Comparison of ENCODE assay signal across 8 cellular contexts in genomic region chr7:47968852-47969774, GRCh38. TPM values are rescaled to one million over a fixed set of nuclear protein-coding genes. Genes with fewer than 3 reads are reported as not detected.
DNase-seq lines count a peak whose midpoint lies in the region; ATAC-seq, FAIRE-seq and TF ChIP-seq lines count a peak whose summit lies in the region.

No MANE protein-coding gene starts in this region.

- H3K9me3 ChIP-seq in A673 (ENCODE audit: low read depth, low read length, poor library complexity, severe bottlenecking), result no peaks in the 10 kb centered on the region

- no peak overlapping the region for H3K4me3 ChIP-seq in A673 (ENCODE audit: low read depth, low read length, poor library complexity, severe bottlenecking)

- POLR2A ChIA-PET in A673 (lab: Charles Lee; ENCODE audit: low non-redundant PET), result no interaction called here
- POLR2A ChIA-PET in activated CD4-positive, alpha-beta memory T cell treated with anti-CD3 and anti-CD28 coated beads for 36 hours (lab: Charles Lee), result interaction anchor here (1.0 kb wide), 1 partner anchor 9 kb away, joined by 3 read pairs; no protein-coding TSS in a partner anchor

- H3K36me3 Mint-ChIP-seq in activated CD4-positive, alpha-beta memory T cell treated with anti-CD3 and anti-CD28 coated beads for 36 hours, result peaks cover 71% of the 10 kb centered on the region

- H3K36me3 ChIP-seq in A673 (ENCODE audit: insufficient read depth, low read length, poor library complexity, severe bottlenecking), result peaks cover 61% of the 10 kb centered on the region

- FAIRE-seq in GM12891 (lab: Jason Lieb, UNC), result peak; percentile 89

- peaks cover 30% of the 10 kb centered on the region for H3K4me1 Mint-ChIP-seq in activated CD4-positive, alpha-beta memory T cell treated with anti-CD3 and anti-CD28 coated beads for 36 hours (ENCODE audit: low read depth)
- peaks cover 41% of the 10 kb centered on the region for H3K4me1 Mint-ChIP-seq in stimulated activated naive CD8-positive, alpha-beta T cell treated with anti-CD3 and anti-CD28 coated beads, Interleukin-15, amount 100 ng/mL, for 72 hours

- BruUV-seq in A673 (replicated peaks; lab: Mats Ljungman, UMichigan), result no TSS peak

- H3K27me3 ChIP-seq in A673 (replicated peaks; ENCODE audit: insufficient read depth, low read depth, low read length, poor library complexity), result no peaks in the 10 kb centered on the region

- CTCF ChIA-PET in A673 (lab: Charles Lee), result interaction anchor here (0.6 to 1.2 kb wide), 6 partner anchors 9 to 703 kb away, joined by 3 to 15 read pairs (median 3); no protein-coding TSS in a partner anchor
- CTCF ChIA-PET in activated CD4-positive, alpha-beta memory T cell treated with anti-CD3 and anti-CD28 coated beads for 36 hours (lab: Charles Lee), result interaction anchor here (0.6 to 2.8 kb wide), 18 partner anchors 8 to 186 kb away, joined by 3 to 20 read pairs (median 4); no protein-coding TSS in a partner anchor

- H3K4me1 ChIP-seq in A673 (ENCODE audit: insufficient read depth, low read length, poor library complexity, severe bottlenecking), result peaks cover 8% of the 10 kb centered on the region

- no peak overlapping the region for H3K27ac ChIP-seq in A673 (ENCODE audit: low read depth, low read length, poor library complexity, severe bottlenecking)

- TF ChIP-seq CTCF in A673 (conservative IDR thresholded peaks at IDR 0.05; ENCODE audit: low read depth, low read length), result peak; percentile 89

- ATAC-seq in HG03025 (IDR thresholded peaks at IDR 0.05; ENCODE audit: low FRiP score, unreplicated experiment), result peak; percentile 72
- ATAC-seq in stimulated activated naive CD8-positive, alpha-beta T cell treated with anti-CD3 and anti-CD28 coated beads, Interleukin-15, amount 100 ng/mL, for 72 hours, result peak; percentile 72

- no peak overlapping the region for H3K4me3 Mint-ChIP-seq in activated CD4-positive, alpha-beta memory T cell treated with anti-CD3 and anti-CD28 coated beads for 36 hours
- no peak overlapping the region for H3K4me3 Mint-ChIP-seq in stimulated activated naive CD8-positive, alpha-beta T cell treated with anti-CD3 and anti-CD28 coated beads, Interleukin-15, amount 100 ng/mL, for 72 hours

- H3K27me3 Mint-ChIP-seq in activated CD4-positive, alpha-beta memory T cell treated with anti-CD3 and anti-CD28 coated beads for 36 hours, result no peaks in the 10 kb centered on the region
- H3K27me3 Mint-ChIP-seq in stimulated activated naive CD8-positive, alpha-beta T cell treated with anti-CD3 and anti-CD28 coated beads, Interleukin-15, amount 100 ng/mL, for 72 hours, result no peaks in the 10 kb centered on the region

- H3K27ac Mint-ChIP-seq in activated CD4-positive, alpha-beta memory T cell treated with anti-CD3 and anti-CD28 coated beads for 36 hours, result peak overlapping the region; percentile 34
- peak overlapping the region; percentile 61 to 88 for H3K27ac Mint-ChIP-seq in stimulated activated naive CD8-positive, alpha-beta T cell treated with anti-CD3 and anti-CD28 coated beads, Interleukin-15, amount 100 ng/mL, for 72 hours

- DNase-seq in A673 (ENCODE audit: low spot score) (peak; percentile 75), GM12891 (ENCODE audit: insufficient read length, low spot score) (peak; percentile 59), NCI-H2227 treated with DMSO at 0.1 percent for 48 hours (lab: John Stamatoyannopoulos, UW) (peak; percentile 3), midbrain (lab: John Stamatoyannopoulos, UW) (peak; percentile 62)
- peak; percentile 63 for DNase-seq in activated CD4-positive, alpha-beta memory T cell treated with anti-CD3 and anti-CD28 coated beads for 36 hours
- peak; percentile 13 for DNase-seq in effector CD8-positive, alpha-beta T cell (lab: John Stamatoyannopoulos, UW)
- DNase-seq in stimulated activated naive CD8-positive, alpha-beta T cell treated with anti-CD3 and anti-CD28 coated beads, Interleukin-15, amount 100 ng/mL, for 72 hours, result peak; percentile 38 to 46

- no peak for TF ChIP-seq POLR2A in GM12891 (IDR thresholded peaks at IDR 0.05; ENCODE audit: low read depth, low read length)

- intact Hi-C loops in A673 (cut with micrococcal nuclease; ENCODE audit: unreplicated experiment), result no loop called here
- intact Hi-C loops in activated CD4-positive, alpha-beta memory T cell treated with anti-CD3 and anti-CD28 coated beads for 36 hours (cut with micrococcal nuclease), result no loop called here

- H3K9me3 Mint-ChIP-seq in activated CD4-positive, alpha-beta memory T cell treated with anti-CD3 and anti-CD28 coated beads for 36 hours, result no peaks in the 10 kb centered on the region
- H3K9me3 Mint-ChIP-seq in stimulated activated naive CD8-positive, alpha-beta T cell treated with anti-CD3 and anti-CD28 coated beads, Interleukin-15, amount 100 ng/mL, for 72 hours, result no peaks in the 10 kb centered on the region

TF ChIP-seq in GM12891, 5 proteins besides CTCF, POLR2A, EP300 and RAD21:
- TF ChIP-seq TAF1 (IDR thresholded peaks at IDR 0.05; ENCODE audit: low read depth, low read length) (no peak), PAX5 (IDR thresholded peaks at IDR 0.05; ENCODE audit: insufficient read depth, low read length, severe bottlenecking) (no peak), SPI1 (IDR thresholded peaks at IDR 0.05; ENCODE audit: low read depth, low read length) (no peak), POLR2AphosphoS5 (IDR thresholded peaks at IDR 0.05; ENCODE audit: low read depth, low read length) (no peak), POU2F2 (IDR thresholded peaks at IDR 0.05; ENCODE audit: low read depth, low read length) (no peak)

RNA-seq across cellular contexts. Expression of gene HUS1, which starts 10.3 kb away (rescaled TPM):
- 42.3 and 53.3 TPM in 2 replicates for total RNA-seq in A673 (2021)
- 12.8 TPM for polyA plus RNA-seq in GM12891 (2012; ENCODE audit: low read depth, missing spikeins)
- 10 to 100 TPM; 38.6 to 38.9 TPM for total RNA-seq in activated CD4-positive, alpha-beta memory T cell treated with anti-CD3 and anti-CD28 coated beads for 36 hours

RNA-seq across cellular contexts. Expression of gene PKD1L1, which starts 20.8 kb away (rescaled TPM):
- total RNA-seq in A673 (2021), result not detected in 2 replicates
- 0.03 TPM for polyA plus RNA-seq in GM12891 (2012; ENCODE audit: low read depth, missing spikeins)
- under 1 TPM; 0.17 to 0.19 TPM for total RNA-seq in activated CD4-positive, alpha-beta memory T cell treated with anti-CD3 and anti-CD28 coated beads for 36 hours

RNA-seq across cellular contexts. Expression of gene SUN3, which starts 59.8 kb away (rescaled TPM):
- not detected in 2 replicates for total RNA-seq in A673 (2021)
- polyA plus RNA-seq in GM12891 (2012; ENCODE audit: low read depth, missing spikeins), result not detected
- not detected for total RNA-seq in activated CD4-positive, alpha-beta memory T cell treated with anti-CD3 and anti-CD28 coated beads for 36 hours

Comparison
In these comparisons a context has a peak if more than half of its experiments do, and no peak if none do; other contexts are left out.
1. DNase-seq: peak in every context shown above with its lines; median percentile 75 in A673; 63 in activated CD4-positive, alpha-beta memory T cell treated with anti-CD3 and anti-CD28 coated beads for 36 hours; 62 in midbrain; 59 in GM12891; 42 in stimulated activated naive CD8-positive, alpha-beta T cell treated with anti-CD3 and anti-CD28 coated beads, Interleukin-15, amount 100 ng/mL, for 72 hours; 13 in effector CD8-positive, alpha-beta T cell; 3 in NCI-H2227 treated with DMSO at 0.1 percent for 48 hours.